Comparison of ENCODE assay signal across 22 cellular contexts in genomic region chr3:4930501-4930900, GRCh38. TPM values are rescaled to one million over a fixed set of nuclear protein-coding genes. Genes with fewer than 3 reads are reported as not detected.
DNase-seq lines count a peak whose midpoint lies in the region; ATAC-seq, FAIRE-seq and TF ChIP-seq lines count a peak whose summit lies in the region.
"Had no signal": no experiment of that assay in that cellular context is flagged by ENCODE, and none has a peak within 500 bp of the region (broad histone marks: within the 10 kb centered on the region; RNA-seq: fewer than 3 reads in every experiment).

No MANE protein-coding gene starts in this region.

- H3K4me2 ChIP-seq in H9 (ENCODE audit: insufficient read depth, insufficient read length, low read length): no peak overlapping the region
- H3K4me2 ChIP-seq: GM23338 had no signal

- H2AFZ ChIP-seq in H9 (ENCODE audit: low read length): no peak overlapping the region
- H2AFZ ChIP-seq: GM23338 had no signal

- no peak overlapping the region for H3K9ac ChIP-seq in H9 (ENCODE audit: extremely low read depth, insufficient read length, low read length)

- H3K79me2 ChIP-seq in H9 (ENCODE audit: insufficient read depth, low read length): no peaks in the 10 kb centered on the region

- H3K27me3 Mint-ChIP-seq in H9 (ENCODE audit: low read depth): no peaks in the 10 kb centered on the region
- H3K27me3 Mint-ChIP-seq: CD4-positive, alpha-beta T cell had no signal

- no peak for FAIRE-seq in GM12891 (lab: Jason Lieb, UNC)
- FAIRE-seq: A204.1, D721Med, G401.6, GM12892, GM18507, H54, HTR-8/SVneo had no signal

- no peak for TF ChIP-seq POLR2A in GM12891 (IDR thresholded peaks at IDR 0.05; ENCODE audit: low read depth, low read length)

- H3K27ac ChIP-seq in H9 (ENCODE audit: insufficient read length, low read depth, low read length) (no peak overlapping the region), WERI-Rb-1 (no peak overlapping the region), foreskin keratinocyte (no peak overlapping the region)

- H3K14ac ChIP-seq in H9 (ENCODE audit: insufficient read depth, low read length): no peak overlapping the region

- H2BK5ac ChIP-seq in H9 (ENCODE audit: insufficient read length, low read length): no peak overlapping the region

- H3K79me1 ChIP-seq in H9 (ENCODE audit: insufficient read depth, low read depth, low read length, poor library complexity, severe bottlenecking): no peaks in the 10 kb centered on the region

- H3K9me3 ChIP-seq in H9 (ENCODE audit: control insufficient read depth, low read depth, low read length) (no peaks in the 10 kb centered on the region), WERI-Rb-1 (ENCODE audit: severe bottlenecking) (no peaks in the 10 kb centered on the region)
- H3K9me3 ChIP-seq: BE2C, Caco-2 had no signal

- TF ChIP-seq CTCF in H9 (conservative IDR thresholded peaks at IDR 0.05) (peak; percentile 31; the same call in 2 of the 3 replicates), HFF-Myc (IDR thresholded peaks at IDR 0.05; ENCODE audit: low read depth, low read length, missing control alignments) (peak; percentile 8), WERI-Rb-1 (IDR thresholded peaks at IDR 0.05; ENCODE audit: low read depth, low read length) (0 out of 2 replicates have a peak, but pooled peaks have one; percentile 3), foreskin keratinocyte (conservative IDR thresholded peaks at IDR 0.05) (peak; percentile 21)

- no peak overlapping the region for H4K8ac ChIP-seq in H9 (replicated peaks; ENCODE audit: insufficient read length, low read depth, low read length)

- no peak overlapping the region for H3K56ac ChIP-seq in H9 (ENCODE audit: insufficient read length, low read depth, low read length)

- H3K27ac Mint-ChIP-seq in H9: no peak overlapping the region
- H3K27ac Mint-ChIP-seq: CD4-positive, alpha-beta T cell; GM23338 had no signal

- no peaks in the 10 kb centered on the region for H3K23me2 ChIP-seq in H9 (ENCODE audit: insufficient read length, low read depth, low read length, poor library complexity, severe bottlenecking)

- H3T11ph ChIP-seq in H9 (ENCODE audit: low read length): no peak overlapping the region

- H3K4me1 ChIP-seq in H9 (ENCODE audit: insufficient read depth, low read length) (no peaks in the 10 kb centered on the region), foreskin keratinocyte (no peaks in the 10 kb centered on the region)
- H3K4me1 ChIP-seq: BE2C, Caco-2 had no signal

- no peak overlapping the region for H2BK15ac ChIP-seq in H9 (ENCODE audit: low read depth, low read length)

- no peak overlapping the region for H3K4me3 ChIP-seq in HFF-Myc (replicated peaks; ENCODE audit: low read depth, low read length)
- no peak overlapping the region for H3K4me3 ChIP-seq in WERI-Rb-1 (ENCODE audit: low read depth, low read length)
- H3K4me3 ChIP-seq: GM23338 had no signal

- H3K36me3 ChIP-seq in WERI-Rb-1: no peaks in the 10 kb centered on the region
- H3K36me3 ChIP-seq: BE2C had no signal

- no peak overlapping the region for H3K4me3 Mint-ChIP-seq in H9
- H3K4me3 Mint-ChIP-seq: CD4-positive, alpha-beta T cell; GM23338 had no signal

- H4K20me1 ChIP-seq in H9 (ENCODE audit: control insufficient read depth, insufficient read depth, insufficient read length): no peaks in the 10 kb centered on the region

- no peak overlapping the region for H3K23ac ChIP-seq in H9 (ENCODE audit: insufficient read length, low read depth, low read length)

- no CpG with 5 or more reads among the region's 1 CpG for WGBS in H9 (ENCODE audit: extremely low coverage, insufficient read length, low lambda C conversion rate)

- no peak for DNase-seq in H9
- no peak for DNase-seq in HFF-Myc (ENCODE audit: extremely low read depth, low read depth)
- DNase-seq in WERI-Rb-1: no peak
- no peak for DNase-seq in foreskin keratinocyte
- DNase-seq in GM12891 (ENCODE audit: insufficient read length, low spot score): no peak
- DNase-seq in kidney tubule cell (ENCODE audit: low spot score): no peak
- DNase-seq in mesenteric fat pad (ENCODE audit: low spot score): no peak
- DNase-seq: ACHN; BE2C; C1 segment of cervical spinal cord; Caco-2; CD4-positive, alpha-beta T cell; IMR-90; KBM-7 had no signal

- no peaks in the 10 kb centered on the region for H3K4me1 Mint-ChIP-seq in H9
- H3K4me1 Mint-ChIP-seq: GM23338 had no signal

- no peak overlapping the region for H2BK120ac ChIP-seq in H9 (ENCODE audit: low read depth, low read length, poor library complexity, severe bottlenecking)

- no peaks in the 10 kb centered on the region for H3K9me3 Mint-ChIP-seq in H9
- H3K9me3 Mint-ChIP-seq: CD4-positive, alpha-beta T cell; GM23338 had no signal

- no peak overlapping the region for H2AK5ac ChIP-seq in H9 (ENCODE audit: insufficient read length, low read length)

- H3K18ac ChIP-seq in H9 (ENCODE audit: insufficient read length, low read depth, low read length): no peak overlapping the region

- H2BK12ac ChIP-seq in H9 (ENCODE audit: insufficient read length, low read depth, low read length): no peak overlapping the region

- H3K36me3 Mint-ChIP-seq in H9 (ENCODE audit: insufficient read depth in 1 of 3, low read depth in 3 of 3): no peaks in the 10 kb centered on the region

- H4K5ac ChIP-seq in H9 (ENCODE audit: insufficient read length, low read depth, low read length): no peak overlapping the region

- no peak for ATAC-seq in foreskin keratinocyte
- ATAC-seq: GM23338 had no signal

- H4K91ac ChIP-seq in H9 (ENCODE audit: insufficient read length, low read depth, low read length): no peak overlapping the region

- H3K27me3 ChIP-seq in H9 (ENCODE audit: insufficient read depth, low read length): no peaks in the 10 kb centered on the region
- no peaks in the 10 kb centered on the region for H3K27me3 ChIP-seq in WERI-Rb-1 (ENCODE audit: insufficient read depth, low read depth, severe bottlenecking)
- H3K27me3 ChIP-seq in foreskin keratinocyte: no peaks in the 10 kb centered on the region
- H3K27me3 ChIP-seq: BE2C had no signal

- no peak overlapping the region for H3K4ac ChIP-seq in H9 (ENCODE audit: low read depth, low read length)

- H2BK20ac ChIP-seq in H9 (ENCODE audit: low read depth, low read length, poor library complexity, severe bottlenecking): no peak overlapping the region

TF ChIP-seq in GM12891, 5 proteins besides CTCF, POLR2A, EP300 and RAD21:
- TF ChIP-seq SPI1 (IDR thresholded peaks at IDR 0.05; ENCODE audit: low read depth, low read length) (no peak), POU2F2 (IDR thresholded peaks at IDR 0.05; ENCODE audit: low read depth, low read length) (no peak), POLR2AphosphoS5 (IDR thresholded peaks at IDR 0.05; ENCODE audit: low read depth, low read length) (no peak), TAF1 (IDR thresholded peaks at IDR 0.05; ENCODE audit: low read depth, low read length) (no peak), PAX5 (IDR thresholded peaks at IDR 0.05; ENCODE audit: insufficient read depth, low read length, severe bottlenecking) (no peak)

RNA-seq across cellular contexts. Expression of gene BHLHE40, which starts 48.7 kb away (rescaled TPM):
- total RNA-seq in H9 (2021): 3.9 and 4.1 TPM in 2 replicates
- 78.2 and 96.0 TPM in 2 replicates for total RNA-seq in foreskin keratinocyte
- polyA plus RNA-seq in foreskin keratinocyte: 44.6 and 47.5 TPM in 2 replicates
- 101 TPM for polyA plus RNA-seq in GM12891 (2012; ENCODE audit: low read depth, missing spikeins)
- total RNA-seq in mesenteric fat pad: 133 TPM

Comparison
In these comparisons a context has a peak if more than half of its experiments do, and no peak if none do; other contexts are left out.
1. RNA of gene BHLHE40, which starts 48.7 kb away (total RNA-seq): 133 TPM in mesenteric fat pad (single experiment) and 78.2 to 96.0 TPM in foreskin keratinocyte; 3.9 to 4.1 TPM in H9; every median in the first group is over 10 times any median in the second.
2. Peak in every context shown above with its lines, with median percentiles within 50 percentile points of each other: CTCF ChIP-seq.